1 cellular context compared by ENCODE assay signal in the genomic region with DNA sequence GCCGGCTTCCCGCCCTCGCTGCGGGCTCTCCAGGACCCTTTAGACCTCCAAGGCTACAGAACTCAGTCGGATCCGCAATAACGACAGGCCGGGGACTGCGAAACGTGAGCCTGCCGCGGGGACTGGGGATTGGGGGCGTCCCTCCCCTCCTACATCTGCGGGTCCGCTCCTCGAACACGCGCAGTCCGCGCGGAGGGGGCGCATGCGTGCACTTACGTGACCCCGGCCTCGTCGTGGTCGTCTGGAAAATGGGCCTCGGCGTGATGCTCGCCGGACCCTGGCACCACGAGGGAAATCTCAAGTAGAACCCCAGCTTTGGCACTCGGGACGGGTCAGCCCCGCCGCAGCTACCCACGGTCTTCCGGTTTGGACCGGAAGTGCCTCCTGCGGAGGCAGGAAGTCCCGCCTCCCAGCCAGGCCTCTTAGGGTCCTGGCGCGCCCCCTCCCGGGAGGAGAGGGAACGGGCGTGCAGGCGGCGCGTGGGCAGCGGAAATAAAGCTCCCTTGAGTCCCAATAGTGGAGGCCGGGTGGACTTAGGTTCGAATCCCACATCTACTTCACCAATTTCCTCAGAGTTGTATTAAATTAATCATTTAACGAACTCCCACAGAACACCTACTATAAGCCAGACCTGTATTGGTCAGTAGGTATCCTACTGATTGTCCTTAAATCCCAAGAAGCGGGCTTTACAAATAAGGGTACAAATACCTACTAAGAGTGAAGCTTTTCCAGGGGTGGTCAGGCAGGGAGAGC.
TF ChIP-seq lines count a peak whose summit lies in the region.

A gene with protein sequence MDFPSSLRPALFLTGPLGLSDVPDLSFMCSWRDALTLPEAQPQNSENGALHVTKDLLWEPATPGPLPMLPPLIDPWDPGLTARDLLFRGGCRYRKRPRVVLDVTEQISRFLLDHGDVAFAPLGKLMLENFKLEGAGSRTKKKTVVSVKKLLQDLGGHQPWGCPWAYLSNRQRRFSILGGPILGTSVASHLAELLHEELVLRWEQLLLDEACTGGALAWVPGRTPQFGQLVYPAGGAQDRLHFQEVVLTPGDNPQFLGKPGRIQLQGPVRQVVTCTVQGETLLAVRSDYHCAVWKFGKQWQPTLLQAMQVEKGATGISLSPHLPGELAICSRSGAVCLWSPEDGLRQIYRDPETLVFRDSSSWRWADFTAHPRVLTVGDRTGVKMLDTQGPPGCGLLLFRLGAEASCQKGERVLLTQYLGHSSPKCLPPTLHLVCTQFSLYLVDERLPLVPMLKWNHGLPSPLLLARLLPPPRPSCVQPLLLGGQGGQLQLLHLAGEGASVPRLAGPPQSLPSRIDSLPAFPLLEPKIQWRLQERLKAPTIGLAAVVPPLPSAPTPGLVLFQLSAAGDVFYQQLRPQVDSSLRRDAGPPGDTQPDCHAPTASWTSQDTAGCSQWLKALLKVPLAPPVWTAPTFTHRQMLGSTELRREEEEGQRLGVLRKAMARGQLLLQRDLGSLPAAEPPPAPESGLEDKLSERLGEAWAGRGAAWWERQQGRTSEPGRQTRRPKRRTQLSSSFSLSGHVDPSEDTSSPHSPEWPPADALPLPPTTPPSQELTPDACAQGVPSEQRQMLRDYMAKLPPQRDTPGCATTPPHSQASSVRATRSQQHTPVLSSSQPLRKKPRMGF (minus strand): TSS at position 373 of the 753 bp plus-strand sequence. CDS start 2,069 bp downstream, outside the sequence.

TF ChIP-seq in HepG2, 621 proteins besides CTCF, POLR2A, EP300 and RAD21 (continued from another document and continues in another):
- TF ChIP-seq, protein P1, sequence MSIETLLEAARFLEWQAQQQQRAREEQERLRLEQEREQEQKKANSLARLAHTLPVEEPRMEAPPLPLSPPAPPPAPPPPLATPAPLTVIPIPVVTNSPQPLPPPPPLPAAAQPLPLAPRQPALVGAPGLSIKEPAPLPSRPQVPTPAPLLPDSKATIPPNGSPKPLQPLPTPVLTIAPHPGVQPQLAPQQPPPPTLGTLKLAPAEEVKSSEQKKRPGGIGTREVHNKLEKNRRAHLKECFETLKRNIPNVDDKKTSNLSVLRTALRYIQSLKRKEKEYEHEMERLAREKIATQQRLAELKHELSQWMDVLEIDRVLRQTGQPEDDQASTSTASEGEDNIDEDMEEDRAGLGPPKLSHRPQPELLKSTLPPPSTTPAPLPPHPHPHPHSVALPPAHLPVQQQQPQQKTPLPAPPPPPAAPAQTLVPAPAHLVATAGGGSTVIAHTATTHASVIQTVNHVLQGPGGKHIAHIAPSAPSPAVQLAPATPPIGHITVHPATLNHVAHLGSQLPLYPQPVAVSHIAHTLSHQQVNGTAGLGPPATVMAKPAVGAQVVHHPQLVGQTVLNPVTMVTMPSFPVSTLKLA (IDR thresholded peaks at IDR 0.05), result peak; percentile 66
- TF ChIP-seq, protein P2, sequence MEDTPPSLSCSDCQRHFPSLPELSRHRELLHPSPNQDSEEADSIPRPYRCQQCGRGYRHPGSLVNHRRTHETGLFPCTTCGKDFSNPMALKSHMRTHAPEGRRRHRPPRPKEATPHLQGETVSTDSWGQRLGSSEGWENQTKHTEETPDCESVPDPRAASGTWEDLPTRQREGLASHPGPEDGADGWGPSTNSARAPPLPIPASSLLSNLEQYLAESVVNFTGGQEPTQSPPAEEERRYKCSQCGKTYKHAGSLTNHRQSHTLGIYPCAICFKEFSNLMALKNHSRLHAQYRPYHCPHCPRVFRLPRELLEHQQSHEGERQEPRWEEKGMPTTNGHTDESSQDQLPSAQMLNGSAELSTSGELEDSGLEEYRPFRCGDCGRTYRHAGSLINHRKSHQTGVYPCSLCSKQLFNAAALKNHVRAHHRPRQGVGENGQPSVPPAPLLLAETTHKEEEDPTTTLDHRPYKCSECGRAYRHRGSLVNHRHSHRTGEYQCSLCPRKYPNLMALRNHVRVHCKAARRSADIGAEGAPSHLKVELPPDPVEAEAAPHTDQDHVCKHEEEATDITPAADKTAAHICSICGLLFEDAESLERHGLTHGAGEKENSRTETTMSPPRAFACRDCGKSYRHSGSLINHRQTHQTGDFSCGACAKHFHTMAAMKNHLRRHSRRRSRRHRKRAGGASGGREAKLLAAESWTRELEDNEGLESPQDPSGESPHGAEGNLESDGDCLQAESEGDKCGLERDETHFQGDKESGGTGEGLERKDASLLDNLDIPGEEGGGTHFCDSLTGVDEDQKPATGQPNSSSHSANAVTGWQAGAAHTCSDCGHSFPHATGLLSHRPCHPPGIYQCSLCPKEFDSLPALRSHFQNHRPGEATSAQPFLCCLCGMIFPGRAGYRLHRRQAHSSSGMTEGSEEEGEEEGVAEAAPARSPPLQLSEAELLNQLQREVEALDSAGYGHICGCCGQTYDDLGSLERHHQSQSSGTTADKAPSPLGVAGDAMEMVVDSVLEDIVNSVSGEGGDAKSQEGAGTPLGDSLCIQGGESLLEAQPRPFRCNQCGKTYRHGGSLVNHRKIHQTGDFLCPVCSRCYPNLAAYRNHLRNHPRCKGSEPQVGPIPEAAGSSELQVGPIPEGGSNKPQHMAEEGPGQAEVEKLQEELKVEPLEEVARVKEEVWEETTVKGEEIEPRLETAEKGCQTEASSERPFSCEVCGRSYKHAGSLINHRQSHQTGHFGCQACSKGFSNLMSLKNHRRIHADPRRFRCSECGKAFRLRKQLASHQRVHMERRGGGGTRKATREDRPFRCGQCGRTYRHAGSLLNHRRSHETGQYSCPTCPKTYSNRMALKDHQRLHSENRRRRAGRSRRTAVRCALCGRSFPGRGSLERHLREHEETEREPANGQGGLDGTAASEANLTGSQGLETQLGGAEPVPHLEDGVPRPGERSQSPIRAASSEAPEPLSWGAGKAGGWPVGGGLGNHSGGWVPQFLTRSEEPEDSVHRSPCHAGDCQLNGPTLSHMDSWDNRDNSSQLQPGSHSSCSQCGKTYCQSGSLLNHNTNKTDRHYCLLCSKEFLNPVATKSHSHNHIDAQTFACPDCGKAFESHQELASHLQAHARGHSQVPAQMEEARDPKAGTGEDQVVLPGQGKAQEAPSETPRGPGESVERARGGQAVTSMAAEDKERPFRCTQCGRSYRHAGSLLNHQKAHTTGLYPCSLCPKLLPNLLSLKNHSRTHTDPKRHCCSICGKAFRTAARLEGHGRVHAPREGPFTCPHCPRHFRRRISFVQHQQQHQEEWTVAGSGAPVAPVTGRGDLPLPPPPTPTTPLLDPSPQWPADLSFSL (CRISPR knock-in tag; IDR thresholded peaks at IDR 0.05), result no peak
- TF ChIP-seq, protein P3, sequence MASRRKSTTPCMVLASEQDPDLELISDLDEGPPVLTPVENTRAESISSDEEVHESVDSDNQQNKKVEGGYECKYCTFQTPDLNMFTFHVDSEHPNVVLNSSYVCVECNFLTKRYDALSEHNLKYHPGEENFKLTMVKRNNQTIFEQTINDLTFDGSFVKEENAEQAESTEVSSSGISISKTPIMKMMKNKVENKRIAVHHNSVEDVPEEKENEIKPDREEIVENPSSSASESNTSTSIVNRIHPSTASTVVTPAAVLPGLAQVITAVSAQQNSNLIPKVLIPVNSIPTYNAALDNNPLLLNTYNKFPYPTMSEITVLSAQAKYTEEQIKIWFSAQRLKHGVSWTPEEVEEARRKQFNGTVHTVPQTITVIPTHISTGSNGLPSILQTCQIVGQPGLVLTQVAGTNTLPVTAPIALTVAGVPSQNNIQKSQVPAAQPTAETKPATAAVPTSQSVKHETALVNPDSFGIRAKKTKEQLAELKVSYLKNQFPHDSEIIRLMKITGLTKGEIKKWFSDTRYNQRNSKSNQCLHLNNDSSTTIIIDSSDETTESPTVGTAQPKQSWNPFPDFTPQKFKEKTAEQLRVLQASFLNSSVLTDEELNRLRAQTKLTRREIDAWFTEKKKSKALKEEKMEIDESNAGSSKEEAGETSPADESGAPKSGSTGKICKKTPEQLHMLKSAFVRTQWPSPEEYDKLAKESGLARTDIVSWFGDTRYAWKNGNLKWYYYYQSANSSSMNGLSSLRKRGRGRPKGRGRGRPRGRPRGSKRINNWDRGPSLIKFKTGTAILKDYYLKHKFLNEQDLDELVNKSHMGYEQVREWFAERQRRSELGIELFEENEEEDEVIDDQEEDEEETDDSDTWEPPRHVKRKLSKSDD (CRISPR knock-in tag; IDR thresholded peaks at IDR 0.05; ENCODE audit: low read depth), result no peak
- TF ChIP-seq ZNF367 (CRISPR knock-in tag; IDR thresholded peaks at IDR 0.05; ENCODE audit: borderline replicate concordance) (peak; percentile 75; the same call in 1 of the 2 replicates), ZNF282 (IDR thresholded peaks at IDR 0.05; ENCODE audit: partially characterized antibody) (no peak), ZNF232 (CRISPR knock-in tag; IDR thresholded peaks at IDR 0.05; ENCODE audit: borderline replicate concordance) (no peak; the same call in 1 of the 2 replicates), ZNF619 (CRISPR knock-in tag; IDR thresholded peaks at IDR 0.05) (no peak), TOE1 (CRISPR knock-in tag; IDR thresholded peaks at IDR 0.05) (no peak; the same call in 1 of the 2 replicates), EEA1 (CRISPR knock-in tag; IDR thresholded peaks at IDR 0.05; ENCODE audit: borderline replicate concordance) (no peak), SAFB2 (CRISPR knock-in tag; IDR thresholded peaks at IDR 0.05; ENCODE audit: borderline replicate concordance, low read depth) (peak; percentile 65; the same call in 1 of the 2 replicates), ZNF550 (CRISPR knock-in tag; IDR thresholded peaks at IDR 0.05; ENCODE audit: borderline replicate concordance) (peak; percentile 67; the same call in 1 of the 2 replicates), HOXA3 (CRISPR knock-in tag; IDR thresholded peaks at IDR 0.05) (peak; percentile 90), SPEN (CRISPR knock-in tag; IDR thresholded peaks at IDR 0.05; ENCODE audit: low read depth) (peak; percentile 99), JUNB (CRISPR knock-in tag; IDR thresholded peaks at IDR 0.05; ENCODE audit: borderline replicate concordance) (no peak), IKZF1 (IDR thresholded peaks at IDR 0.05) (no peak), HNF4A (CRISPR knock-in tag; IDR thresholded peaks at IDR 0.05) (peak; percentile 73)
- TF ChIP-seq, protein P4, sequence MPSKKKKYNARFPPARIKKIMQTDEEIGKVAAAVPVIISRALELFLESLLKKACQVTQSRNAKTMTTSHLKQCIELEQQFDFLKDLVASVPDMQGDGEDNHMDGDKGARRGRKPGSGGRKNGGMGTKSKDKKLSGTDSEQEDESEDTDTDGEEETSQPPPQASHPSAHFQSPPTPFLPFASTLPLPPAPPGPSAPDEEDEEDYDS (CRISPR knock-in tag; IDR thresholded peaks at IDR 0.05), result peak; percentile 87
- TF ChIP-seq, protein P5, sequence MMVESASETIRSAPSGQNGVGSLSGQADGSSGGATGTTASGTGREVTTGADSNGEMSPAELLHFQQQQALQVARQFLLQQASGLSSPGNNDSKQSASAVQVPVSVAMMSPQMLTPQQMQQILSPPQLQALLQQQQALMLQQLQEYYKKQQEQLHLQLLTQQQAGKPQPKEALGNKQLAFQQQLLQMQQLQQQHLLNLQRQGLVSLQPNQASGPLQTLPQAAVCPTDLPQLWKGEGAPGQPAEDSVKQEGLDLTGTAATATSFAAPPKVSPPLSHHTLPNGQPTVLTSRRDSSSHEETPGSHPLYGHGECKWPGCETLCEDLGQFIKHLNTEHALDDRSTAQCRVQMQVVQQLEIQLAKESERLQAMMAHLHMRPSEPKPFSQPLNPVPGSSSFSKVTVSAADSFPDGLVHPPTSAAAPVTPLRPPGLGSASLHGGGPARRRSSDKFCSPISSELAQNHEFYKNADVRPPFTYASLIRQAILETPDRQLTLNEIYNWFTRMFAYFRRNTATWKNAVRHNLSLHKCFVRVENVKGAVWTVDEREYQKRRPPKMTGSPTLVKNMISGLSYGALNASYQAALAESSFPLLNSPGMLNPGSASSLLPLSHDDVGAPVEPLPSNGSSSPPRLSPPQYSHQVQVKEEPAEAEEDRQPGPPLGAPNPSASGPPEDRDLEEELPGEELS (CRISPR knock-in tag; IDR thresholded peaks at IDR 0.05), result peak; percentile 34; the same call in 1 of the 2 replicates
- TF ChIP-seq, protein P6, sequence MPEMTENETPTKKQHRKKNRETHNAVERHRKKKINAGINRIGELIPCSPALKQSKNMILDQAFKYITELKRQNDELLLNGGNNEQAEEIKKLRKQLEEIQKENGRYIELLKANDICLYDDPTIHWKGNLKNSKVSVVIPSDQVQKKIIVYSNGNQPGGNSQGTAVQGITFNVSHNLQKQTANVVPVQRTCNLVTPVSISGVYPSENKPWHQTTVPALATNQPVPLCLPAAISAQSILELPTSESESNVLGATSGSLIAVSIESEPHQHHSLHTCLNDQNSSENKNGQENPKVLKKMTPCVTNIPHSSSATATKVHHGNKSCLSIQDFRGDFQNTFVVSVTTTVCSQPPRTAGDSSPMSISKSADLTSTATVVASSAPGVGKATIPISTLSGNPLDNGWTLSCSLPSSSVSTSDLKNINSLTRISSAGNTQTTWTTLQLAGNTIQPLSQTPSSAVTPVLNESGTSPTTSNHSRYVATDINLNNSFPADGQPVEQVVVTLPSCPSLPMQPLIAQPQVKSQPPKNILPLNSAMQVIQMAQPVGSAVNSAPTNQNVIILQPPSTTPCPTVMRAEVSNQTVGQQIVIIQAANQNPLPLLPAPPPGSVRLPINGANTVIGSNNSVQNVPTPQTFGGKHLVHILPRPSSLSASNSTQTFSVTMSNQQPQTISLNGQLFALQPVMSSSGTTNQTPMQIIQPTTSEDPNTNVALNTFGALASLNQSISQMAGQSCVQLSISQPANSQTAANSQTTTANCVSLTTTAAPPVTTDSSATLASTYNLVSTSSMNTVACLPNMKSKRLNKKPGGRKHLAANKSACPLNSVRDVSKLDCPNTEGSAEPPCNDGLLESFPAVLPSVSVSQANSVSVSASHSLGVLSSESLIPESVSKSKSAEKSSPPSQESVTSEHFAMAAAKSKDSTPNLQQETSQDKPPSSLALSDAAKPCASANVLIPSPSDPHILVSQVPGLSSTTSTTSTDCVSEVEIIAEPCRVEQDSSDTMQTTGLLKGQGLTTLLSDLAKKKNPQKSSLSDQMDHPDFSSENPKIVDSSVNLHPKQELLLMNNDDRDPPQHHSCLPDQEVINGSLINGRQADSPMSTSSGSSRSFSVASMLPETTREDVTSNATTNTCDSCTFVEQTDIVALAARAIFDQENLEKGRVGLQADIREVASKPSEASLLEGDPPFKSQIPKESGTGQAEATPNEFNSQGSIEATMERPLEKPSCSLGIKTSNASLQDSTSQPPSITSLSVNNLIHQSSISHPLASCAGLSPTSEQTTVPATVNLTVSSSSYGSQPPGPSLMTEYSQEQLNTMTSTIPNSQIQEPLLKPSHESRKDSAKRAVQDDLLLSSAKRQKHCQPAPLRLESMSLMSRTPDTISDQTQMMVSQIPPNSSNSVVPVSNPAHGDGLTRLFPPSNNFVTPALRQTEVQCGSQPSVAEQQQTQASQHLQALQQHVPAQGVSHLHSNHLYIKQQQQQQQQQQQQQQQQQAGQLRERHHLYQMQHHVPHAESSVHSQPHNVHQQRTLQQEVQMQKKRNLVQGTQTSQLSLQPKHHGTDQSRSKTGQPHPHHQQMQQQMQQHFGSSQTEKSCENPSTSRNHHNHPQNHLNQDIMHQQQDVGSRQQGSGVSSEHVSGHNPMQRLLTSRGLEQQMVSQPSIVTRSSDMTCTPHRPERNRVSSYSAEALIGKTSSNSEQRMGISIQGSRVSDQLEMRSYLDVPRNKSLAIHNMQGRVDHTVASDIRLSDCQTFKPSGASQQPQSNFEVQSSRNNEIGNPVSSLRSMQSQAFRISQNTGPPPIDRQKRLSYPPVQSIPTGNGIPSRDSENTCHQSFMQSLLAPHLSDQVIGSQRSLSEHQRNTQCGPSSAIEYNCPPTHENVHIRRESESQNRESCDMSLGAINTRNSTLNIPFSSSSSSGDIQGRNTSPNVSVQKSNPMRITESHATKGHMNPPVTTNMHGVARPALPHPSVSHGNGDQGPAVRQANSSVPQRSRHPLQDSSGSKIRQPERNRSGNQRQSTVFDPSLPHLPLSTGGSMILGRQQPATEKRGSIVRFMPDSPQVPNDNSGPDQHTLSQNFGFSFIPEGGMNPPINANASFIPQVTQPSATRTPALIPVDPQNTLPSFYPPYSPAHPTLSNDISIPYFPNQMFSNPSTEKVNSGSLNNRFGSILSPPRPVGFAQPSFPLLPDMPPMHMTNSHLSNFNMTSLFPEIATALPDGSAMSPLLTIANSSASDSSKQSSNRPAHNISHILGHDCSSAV (CRISPR knock-in tag; IDR thresholded peaks at IDR 0.05; ENCODE audit: borderline replicate concordance), result no peak
